Comparison of ENCODE assay signal across 24 cellular contexts in genomic region chr18:58929206-58929605, GRCh38.
A peak's percentile ranks its signal among the peaks of the same experiment; 100 is the strongest.
DNase-seq lines count a peak whose midpoint lies in the region; ATAC-seq and TF ChIP-seq lines count a peak whose summit lies in the region.
"Had no signal": no experiment of that assay in that cellular context is flagged by ENCODE, and none has a peak within 500 bp of the region (broad histone marks: within the 10 kb centered on the region; RNA-seq: fewer than 3 reads in every experiment).

No MANE protein-coding gene starts in this region.

- H3K9me3 ChIP-seq in heart right ventricle (peaks cover 0 to 10% (median 6%) of the 10 kb centered on the region in 11 donors), neural progenitor cell (ENCODE audit: low read depth) (no peaks in the 10 kb centered on the region)
- H3K9me3 ChIP-seq: colonic mucosa had no signal

- H3K27ac Mint-ChIP-seq in neural progenitor cell = peak overlapping the region; percentile 27
- H3K27ac Mint-ChIP-seq: activated CD4-positive, alpha-beta T cell treated with anti-CD3 and anti-CD28 coated beads for 36 hours; CD8-positive, alpha-beta T cell; memory B cell; stimulated activated effector memory CD8-positive, alpha-beta T cell treated with anti-CD3 and anti-CD28 coated beads, Interleukin-12 subunit alpha, Interleukin-12 subunit beta, amount 100 ng/mL, for 72 hours; T-cell had no signal

- no peak overlapping the region for H3K4me3 Mint-ChIP-seq in neural progenitor cell
- H3K4me3 Mint-ChIP-seq: activated CD4-positive, alpha-beta T cell treated with anti-CD3 and anti-CD28 coated beads for 36 hours; CD8-positive, alpha-beta T cell; memory B cell; stimulated activated effector memory CD8-positive, alpha-beta T cell treated with anti-CD3 and anti-CD28 coated beads, Interleukin-12 subunit alpha, Interleukin-12 subunit beta, amount 100 ng/mL, for 72 hours; T-cell had no signal

- peaks cover 2 to 43% (median 32%) of the 10 kb centered on the region in 9 donors for H3K4me1 ChIP-seq in heart right ventricle
- H3K4me1 ChIP-seq in neural progenitor cell = peaks cover 40% of the 10 kb centered on the region
- H3K4me1 ChIP-seq: colonic mucosa had no signal

- intact Hi-C loops in heart right ventricle (cut with DNase I) (loop anchor here in 1 of 10 donors (10.0 kb wide), 1 partner anchor 56 kb away; no protein-coding TSS in a partner anchor), Right ventricle myocardium inferior (cut with DNase I) (loop anchor here (5.0 kb wide), 1 partner anchor 67 kb away; the partner anchor contains the start of gene ZNF532)

- 68 to 83% methylated on average over 6 of the region's 6 CpGs for WGBS in heart right ventricle, 2 donors

- peak in 2 of 8 donors; percentile 35 to 40 for ATAC-seq in heart right ventricle
- ATAC-seq in Right ventricle myocardium inferior = no peak
- no peak for ATAC-seq in omental fat pad (ENCODE audit: low FRiP score)
- ATAC-seq: activated CD4-positive, alpha-beta T cell treated with anti-CD3 and anti-CD28 coated beads for 36 hours; CD8-positive, alpha-beta T cell; PC-3; stimulated activated effector memory CD8-positive, alpha-beta T cell treated with anti-CD3 and anti-CD28 coated beads, Interleukin-12 subunit alpha, Interleukin-12 subunit beta, amount 100 ng/mL, for 72 hours; T-cell had no signal

- H3K27me3 ChIP-seq in heart right ventricle = no peaks in the 10 kb centered on the region
- H3K27me3 ChIP-seq in neural progenitor cell = no peaks in the 10 kb centered on the region
- H3K27me3 ChIP-seq: brain microvascular endothelial cell, colonic mucosa had no signal

- peaks cover 28% of the 10 kb centered on the region for H3K4me1 Mint-ChIP-seq in neural progenitor cell
- H3K4me1 Mint-ChIP-seq: activated CD4-positive, alpha-beta T cell treated with anti-CD3 and anti-CD28 coated beads for 36 hours; stimulated activated effector memory CD8-positive, alpha-beta T cell treated with anti-CD3 and anti-CD28 coated beads, Interleukin-12 subunit alpha, Interleukin-12 subunit beta, amount 100 ng/mL, for 72 hours; T-cell had no signal

- no peak overlapping the region for H2AFZ ChIP-seq in neural progenitor cell (replicated peaks)

- H3K9me3 Mint-ChIP-seq in neural progenitor cell = peaks cover 10% of the 10 kb centered on the region
- H3K9me3 Mint-ChIP-seq: stimulated activated effector memory CD8-positive, alpha-beta T cell treated with anti-CD3 and anti-CD28 coated beads, Interleukin-12 subunit alpha, Interleukin-12 subunit beta, amount 100 ng/mL, for 72 hours had no signal

- H4K20me1 ChIP-seq in neural progenitor cell (ENCODE audit: low read depth) = peaks cover 80% of the 10 kb centered on the region

- peaks cover 0 to 21% (median 3%) of the 10 kb centered on the region in 9 donors for H3K36me3 ChIP-seq in heart right ventricle
- H3K36me3 ChIP-seq in neural progenitor cell = peaks cover 4% of the 10 kb centered on the region
- H3K36me3 ChIP-seq: brain microvascular endothelial cell, colonic mucosa had no signal

- H3K27me3 Mint-ChIP-seq in neural progenitor cell (ENCODE audit: insufficient read depth, low read depth) = peaks cover 2% of the 10 kb centered on the region
- H3K27me3 Mint-ChIP-seq: memory B cell had no signal

- peak overlapping the region in 8 of 10 donors; percentile 11 to 83 (median 63) for H3K27ac ChIP-seq in heart right ventricle
- peak overlapping the region; percentile 36 for H3K27ac ChIP-seq in neural progenitor cell
- H3K27ac ChIP-seq: brain microvascular endothelial cell, colonic mucosa had no signal

- DNase-seq in heart right ventricle = no peak
- no peak for DNase-seq in Right ventricle myocardium inferior (ENCODE audit: missing footprints)
- peak; percentile 32 for DNase-seq in cerebellum (ENCODE audit: low spot score)
- DNase-seq in neural progenitor cell (ENCODE audit: low spot score) = no peak
- no peak for DNase-seq in omental fat pad (ENCODE audit: low spot score)
- no peak for DNase-seq in activated CD4-positive, alpha-beta T cell treated with anti-CD3 and anti-CD28 coated beads for 1 hour
- DNase-seq in inferior parietal cortex (ENCODE audit: extremely low spot score) = no peak
- no peak for DNase-seq in T-helper 9 cell
- DNase-seq: 8988T; activated CD4-positive, alpha-beta T cell treated with anti-CD3 and anti-CD28 coated beads for 36 hours; activated gamma-delta T cell treated with Interleukin-2 at 50 U/mL for 16 hours; activated T-cell treated with anti-CD3 and anti-CD28 coated beads, Interleukin-2, amount 50 U/mL, for 1 hour; brain microvascular endothelial cell; CD8-positive, alpha-beta T cell; colonic mucosa; NCI-H2081; NCI-H446; nucleus accumbens; PC-3; SIG-M5; stimulated activated CD4-positive, alpha-beta T cell treated with anti-CD3 and anti-CD28 coated beads, Interleukin-2, amount 100 ng/mL, for 48 hours; T-cell had no signal

- TF ChIP-seq CTCF in heart right ventricle (IDR thresholded peaks at IDR 0.05) = no peak
- no peak for TF ChIP-seq CTCF in neural progenitor cell (IDR thresholded peaks at IDR 0.05)
- no peak for TF ChIP-seq CTCF in omental fat pad (IDR thresholded peaks at IDR 0.05)

- peaks cover 100% of the 10 kb centered on the region for H3K79me2 ChIP-seq in neural progenitor cell (ENCODE audit: low read depth)

- peaks cover 41% of the 10 kb centered on the region for H3F3A ChIP-seq in neural progenitor cell (ENCODE audit: low read depth)

- H3K9ac ChIP-seq in neural progenitor cell = no peak overlapping the region

- no peak overlapping the region for H3K4me2 ChIP-seq in neural progenitor cell

- peaks cover 49% of the 10 kb centered on the region for H3K36me3 Mint-ChIP-seq in neural progenitor cell
- H3K36me3 Mint-ChIP-seq: CD8-positive, alpha-beta T cell; stimulated activated effector memory CD8-positive, alpha-beta T cell treated with anti-CD3 and anti-CD28 coated beads, Interleukin-12 subunit alpha, Interleukin-12 subunit beta, amount 100 ng/mL, for 72 hours had no signal

- H3K4me3 ChIP-seq in heart right ventricle (no peak overlapping the region), neural progenitor cell (no peak overlapping the region)
- H3K4me3 ChIP-seq: colonic mucosa had no signal
